ENCODE assay signal across 16 cellular contexts in genomic region chrX:153573999-153574398, GRCh38. TPM values are rescaled to one million over a fixed set of nuclear protein-coding genes. Genes with fewer than 3 reads are reported as not detected.
A peak's percentile ranks its signal among the peaks of the same experiment; 100 is the strongest.
DNase-seq lines count a peak whose midpoint lies in the region; FAIRE-seq and TF ChIP-seq lines count a peak whose summit lies in the region.
"Had no signal": no experiment of that assay in that cellular context is flagged by ENCODE, and none has a peak within 500 bp of the region (broad histone marks: within the 10 kb centered on the region; RNA-seq: fewer than 3 reads in every experiment).

No MANE protein-coding gene starts in this region.

- 80% methylated on average over 4 of the region's 4 CpGs; no CpG with 5 or more reads in 1 of the 2 experiments for WGBS in H1 (ENCODE audit: extremely low coverage in 1 of 2, insufficient coverage in 1 of 2, insufficient read length in 1 of 2, insufficient replicate concordance in 2 of 2, low coverage in 1 of 2, low lambda C conversion rate in 2 of 2, missing lambda C conversion rate in 1 of 2), 2 experiments

- no peaks in the 10 kb centered on the region for H3K36me3 Mint-ChIP-seq in CD4-positive, alpha-beta memory T cell
- H3K36me3 Mint-ChIP-seq: activated naive CD8-positive, alpha-beta T cell had no signal

- H3K27me3 Mint-ChIP-seq in CD4-positive, alpha-beta memory T cell, result no peaks in the 10 kb centered on the region
- H3K27me3 Mint-ChIP-seq: activated naive CD8-positive, alpha-beta T cell had no signal

- TF ChIP-seq CTCF in GM13977 (IDR thresholded peaks at IDR 0.05; ENCODE audit: extremely low read depth, insufficient read depth, missing control alignments), result peak; percentile 2
- TF ChIP-seq CTCF in H1 (IDR thresholded peaks at IDR 0.05; ENCODE audit: control extremely low read depth in 1 of 3, insufficient read depth in 1 of 3, low read depth in 1 of 3, low read length in 3 of 3), result peak in 1 of 3 experiments; percentile 19; a peak in 2 of 4 replicates

- peaks cover 60 to 82% (median 78%) of the 10 kb centered on the region in 10 experiments for H3K4me1 ChIP-seq in BLaER1 treated with 17β-estradiol and CSF1 and Interleukin-3, amounts not matched to agents 10 nM and 100 nM
- H3K4me1 ChIP-seq in H1 (replicated peaks in 1 of 4; ENCODE audit: control insufficient read depth in 3 of 4, insufficient read depth in 4 of 4, low read length in 3 of 4), result peaks cover 0 to 6% (median 1%) of the 10 kb centered on the region in 4 experiments; a peak in 3 of 7 replicates
- no peaks in the 10 kb centered on the region for H3K4me1 ChIP-seq in CD4-positive, alpha-beta memory T cell (ENCODE audit: insufficient read depth, low read length)
- H3K4me1 ChIP-seq: esophagus muscularis mucosa had no signal

- H3K79me1 ChIP-seq in H1 (ENCODE audit: low read depth, low read length), result no peaks in the 10 kb centered on the region

- no peak overlapping the region for H2BK120ac ChIP-seq in H1 (replicated peaks; ENCODE audit: low read depth, low read length)

- H2BK20ac ChIP-seq in H1 (ENCODE audit: low read length), result no peak overlapping the region

- H3K56ac ChIP-seq in H1 (replicated peaks; ENCODE audit: insufficient read length, low read depth, low read length), result no peak overlapping the region

- TF ChIP-seq EP300 in H1 (IDR thresholded peaks at IDR 0.05; ENCODE audit: borderline replicate concordance in 1 of 2, low read depth in 2 of 2, low read length in 2 of 2), result no peak

- peaks cover 0 to 6% (median 0%) of the 10 kb centered on the region in 11 experiments; a peak in 4 of 22 replicates for H3K9me3 ChIP-seq in BLaER1 treated with 17β-estradiol and CSF1 and Interleukin-3, amounts not matched to agents 10 nM and 100 nM (replicated peaks in 1 of 11)
- no peaks in the 10 kb centered on the region for H3K9me3 ChIP-seq in H1 (ENCODE audit: insufficient read depth in 2 of 2, low read depth in 1 of 2, low read length in 1 of 2)
- no peaks in the 10 kb centered on the region for H3K9me3 ChIP-seq in CD4-positive, alpha-beta memory T cell (ENCODE audit: control insufficient read depth in 1 of 2, low read length in 2 of 2)
- H3K9me3 ChIP-seq: esophagus muscularis mucosa had no signal

- no peak overlapping the region for H2AFZ ChIP-seq in H1 (ENCODE audit: low read length)

- in situ Hi-C loops in GM13977 (cut with MboI; ENCODE audit: low pct_unique_long_range_greater_than_20kb, low sequenced_read_pairs, unreplicated experiment), result no loop called here

- H2BK5ac ChIP-seq in H1 (ENCODE audit: low read depth, low read length), result no peak overlapping the region

- peak overlapping the region; percentile 59 to 89 (median 77) for H3K4me2 ChIP-seq in BLaER1 treated with 17β-estradiol and CSF1 and Interleukin-3, amounts not matched to agents 10 nM and 100 nM
- H3K4me2 ChIP-seq in H1 (ENCODE audit: insufficient read depth in 1 of 2, low read depth in 2 of 2, low read length in 2 of 2), result no peak overlapping the region

- H3K4me3 Mint-ChIP-seq in CD4-positive, alpha-beta memory T cell, result no peak overlapping the region
- H3K4me3 Mint-ChIP-seq: activated naive CD8-positive, alpha-beta T cell had no signal

- H2AK5ac ChIP-seq in H1 (ENCODE audit: low read depth, low read length), result no peak overlapping the region

- H3K79me2 ChIP-seq in H1 (ENCODE audit: control insufficient read depth in 1 of 2, insufficient read depth in 2 of 2, low read length in 2 of 2), result no peaks in the 10 kb centered on the region

- POLR2A ChIA-PET in H1 (lab: Charles Lee; ENCODE audit: partially characterized antibody), result no interaction called here
- POLR2A ChIA-PET in CD4-positive, alpha-beta memory T cell (lab: Charles Lee; ENCODE audit: partially characterized antibody), result interaction anchor here (0.9 kb wide), 1 partner anchor 9 kb away, joined by 3 read pairs; no protein-coding TSS in a partner anchor

- H3K9me3 Mint-ChIP-seq in CD4-positive, alpha-beta memory T cell, result no peaks in the 10 kb centered on the region

- no peak overlapping the region for H4K91ac ChIP-seq in H1 (replicated peaks; ENCODE audit: insufficient read length, low read length)

- DNase-seq in GM13977 (ENCODE audit: low spot score) (peak; percentile 56), HuH-7.5 (ENCODE audit: low spot score) (peak; percentile 34), H1 (ENCODE audit: low read depth in 1 of 2, low spot score in 2 of 2) (no peak), NCI-H748 treated with DMSO at 0.1 percent for 48 hours (lab: John Stamatoyannopoulos, UW) (no peak), RCC 7860 (ENCODE audit: low spot score) (no peak)
- no peak for DNase-seq in CD4-positive, alpha-beta memory T cell
- DNase-seq: C1 segment of cervical spinal cord, mammary epithelial cell, MM.1S, NCI-H2029 treated with DMSO at 0.1 percent for 48 hours had no signal

- H3K36me3 ChIP-seq in BLaER1 treated with 17β-estradiol and CSF1 and Interleukin-3, amounts not matched to agents 10 nM and 100 nM, result no peaks in the 10 kb centered on the region
- no peaks in the 10 kb centered on the region for H3K36me3 ChIP-seq in H1 (ENCODE audit: control insufficient read depth in 2 of 4, insufficient read depth in 4 of 4, low read length in 3 of 4)
- H3K36me3 ChIP-seq in CD4-positive, alpha-beta memory T cell (ENCODE audit: insufficient read depth, low read length), result no peaks in the 10 kb centered on the region
- H3K36me3 ChIP-seq: esophagus muscularis mucosa had no signal

- no peak overlapping the region for H2BK12ac ChIP-seq in H1 (ENCODE audit: low read depth, low read length)

- H3K4me1 Mint-ChIP-seq in CD4-positive, alpha-beta memory T cell, result no peaks in the 10 kb centered on the region

- FAIRE-seq in H1 (lab: Jason Lieb, UNC) (peak; percentile 81), RCC 7860 (lab: Jason Lieb, UNC) (no peak)
- FAIRE-seq: GM12892 had no signal

- H4K8ac ChIP-seq in H1 (ENCODE audit: extremely low read depth, insufficient read depth, low read length), result no peak overlapping the region

- H3K27ac Mint-ChIP-seq in CD4-positive, alpha-beta memory T cell, result no peak overlapping the region
- H3K27ac Mint-ChIP-seq: activated naive CD8-positive, alpha-beta T cell had no signal

- intact Hi-C loops in CD4-positive, alpha-beta memory T cell (cut with micrococcal nuclease), result no loop called here

- H3K23ac ChIP-seq in H1 (ENCODE audit: insufficient read length), result no peak overlapping the region

- H3K14ac ChIP-seq in H1 (ENCODE audit: insufficient read length), result no peak overlapping the region

- H3K23me2 ChIP-seq in H1 (ENCODE audit: low read depth, low read length), result no peaks in the 10 kb centered on the region

- H4K5ac ChIP-seq in H1 (ENCODE audit: insufficient read length, low read depth, low read length), result no peak overlapping the region

- no peak overlapping the region for H3K4ac ChIP-seq in H1 (replicated peaks; ENCODE audit: insufficient read length, low read depth, low read length)

- no peak for TF ChIP-seq POLR2A in H1 (IDR thresholded peaks at IDR 0.05; ENCODE audit: control extremely low read depth in 1 of 2, low read depth in 2 of 2, low read length in 2 of 2)

- H2BK15ac ChIP-seq in H1 (ENCODE audit: low read length), result no peak overlapping the region

- H3K27me3 ChIP-seq in BLaER1 treated with 17β-estradiol and CSF1 and Interleukin-3, amounts not matched to agents 10 nM and 100 nM, result peaks cover 70 to 100% (median 96%) of the 10 kb centered on the region in 11 experiments
- H3K27me3 ChIP-seq in H1 (replicated peaks in 1 of 4; ENCODE audit: control insufficient read depth in 3 of 4, extremely low read depth in 1 of 4, insufficient read depth in 3 of 4, low read length in 3 of 4), result no peaks in the 10 kb centered on the region
- H3K27me3 ChIP-seq in CD4-positive, alpha-beta memory T cell (ENCODE audit: insufficient read depth, low read length), result no peaks in the 10 kb centered on the region

- peaks cover 0 to 26% (median 6%) of the 10 kb centered on the region in 11 experiments; a peak in 7 of 22 replicates for H4K20me1 ChIP-seq in BLaER1 treated with 17β-estradiol and CSF1 and Interleukin-3, amounts not matched to agents 10 nM and 100 nM
- H4K20me1 ChIP-seq in H1 (replicated peaks in 1 of 2; ENCODE audit: control insufficient read depth in 1 of 2, insufficient read depth in 2 of 2, low read length in 2 of 2), result no peaks in the 10 kb centered on the region

- peak overlapping the region in 3 of 11 experiments; percentile 9 to 41 (median 32); a peak in 3 of 22 replicates for H3K9ac ChIP-seq in BLaER1 treated with 17β-estradiol and CSF1 and Interleukin-3, amounts not matched to agents 10 nM and 100 nM
- H3K9ac ChIP-seq in H1 (replicated peaks in 1 of 4; ENCODE audit: extremely low read depth in 1 of 4, low read depth in 3 of 4, low read length in 3 of 4), result no peak overlapping the region

- TF ChIP-seq RAD21 in H1 (IDR thresholded peaks at IDR 0.05 in 1 of 2, conservative IDR thresholded peaks at IDR 0.05 in 1 of 2; ENCODE audit: low read depth in 2 of 2, low read length in 2 of 2), result peak in 1 of 2 experiments; percentile 17; a peak in 1 of 4 replicates

- peak overlapping the region in 4 of 11 experiments; percentile 58 to 73 (median 65); a peak in 8 of 22 replicates for H3K27ac ChIP-seq in BLaER1 treated with 17β-estradiol and CSF1 and Interleukin-3, amounts not matched to agents 10 nM and 100 nM
- no peak overlapping the region for H3K27ac ChIP-seq in H1 (ENCODE audit: low read depth, low read length)
- H3K27ac ChIP-seq in CD4-positive, alpha-beta memory T cell (ENCODE audit: low read depth, low read length), result no peak overlapping the region
- H3K27ac ChIP-seq: esophagus muscularis mucosa had no signal

- no peak overlapping the region for H3K4me3 ChIP-seq in BLaER1 treated with 17β-estradiol and CSF1 and Interleukin-3, amounts not matched to agents 10 nM and 100 nM
- no peak overlapping the region for H3K4me3 ChIP-seq in H1 (ENCODE audit: extremely low read depth in 1 of 4, insufficient read depth in 2 of 4, low read depth in 3 of 4, low read length in 4 of 4)
- H3K4me3 ChIP-seq in CD4-positive, alpha-beta memory T cell (ENCODE audit: low read length in 2 of 2), result no peak overlapping the region
- H3K4me3 ChIP-seq: esophagus muscularis mucosa had no signal

- CTCF ChIA-PET in H1 (lab: Charles Lee; ENCODE audit: partially characterized antibody), result interaction anchor here (0.8 to 7.6 kb wide), 25 partner anchors 9 to 95 kb away, joined by 3 to 47 read pairs (median 4); partner anchors contain the start of gene DUSP9
- CTCF ChIA-PET in CD4-positive, alpha-beta memory T cell (lab: Charles Lee; ENCODE audit: partially characterized antibody), result no interaction called here

- no peak overlapping the region for H3K18ac ChIP-seq in H1 (ENCODE audit: extremely low read depth, low read length)

RNA-seq across cellular contexts. Expression of gene CCNQ, which starts 24.9 kb away (rescaled TPM):
- 15.8 and 16.6 TPM in 2 replicates for total RNA-seq in H1 (2021; fragmentation: NEBNext Ultra II Directional; extraction: Animal tissue kit (Norgen Biotek cat#: 25700))
- 32.1 and 34.9 TPM in 2 replicates for polyA plus RNA-seq in H1 (2011; rRNA removed)
- 24.8 TPM for polyA plus RNA-seq in H1 (2011; cell fraction: cytosol; rRNA removed)
- polyA plus RNA-seq in H1 (2011; cell fraction: nucleus; rRNA removed), result 29.3 TPM
- 15.3 to 19.7 TPM (median 16.7 TPM) in 4 replicates for polyA plus RNA-seq in H1 (2012, experiment 1 of 2)
- 24.7 TPM for polyA plus RNA-seq in H1 (2012, experiment 2 of 2)
- 14.3 TPM for polyA plus RNA-seq in H1 (2013, experiment 1 of 2)
- polyA plus RNA-seq in H1 (2013, experiment 2 of 2), result 15.1 TPM
- 12.1 and 15.2 TPM in 2 replicates for polyA minus RNA-seq in H1 (2011; rRNA and poly(A)+ RNA removed)
- polyA minus RNA-seq in H1 (2011; cell fraction: cytosol; rRNA and poly(A)+ RNA removed), result 11.1 TPM
- polyA minus RNA-seq in H1 (2011; cell fraction: nucleus; rRNA and poly(A)+ RNA removed), result 9.1 TPM
- 10 to 100 TPM; 26.1 to 26.3 TPM for total RNA-seq in CD4-positive, alpha-beta memory T cell
- polyA plus RNA-seq in CD4-positive, alpha-beta memory T cell, result 10 to 100 TPM; 51.2 to 53.6 TPM

RNA-seq across cellular contexts. Expression of gene ATP2B3, which starts 56.6 kb away (rescaled TPM):
- total RNA-seq in H1 (2021; fragmentation: NEBNext Ultra II Directional; extraction: Animal tissue kit (Norgen Biotek cat#: 25700)), result 0.15 and 0.19 TPM in 2 replicates
- 0.14 and 0.24 TPM in 2 replicates for polyA plus RNA-seq in H1 (2011; rRNA removed)
- 0.12 TPM for polyA plus RNA-seq in H1 (2011; cell fraction: cytosol; rRNA removed)
- 0.83 TPM for polyA plus RNA-seq in H1 (2011; cell fraction: nucleus; rRNA removed)
- 0.28 to 0.56 TPM (median 0.32 TPM) in 4 replicates for polyA plus RNA-seq in H1 (2012, experiment 1 of 2)
- polyA plus RNA-seq in H1 (2012, experiment 2 of 2), result 0.14 TPM
- 0.26 TPM for polyA plus RNA-seq in H1 (2013, experiment 1 of 2)
- 0.26 TPM for polyA plus RNA-seq in H1 (2013, experiment 2 of 2)
- 0.24 and 0.25 TPM in 2 replicates for polyA minus RNA-seq in H1 (2011; rRNA and poly(A)+ RNA removed)
- not detected for polyA minus RNA-seq in H1 (2011; cell fraction: cytosol; rRNA and poly(A)+ RNA removed)
- polyA minus RNA-seq in H1 (2011; cell fraction: nucleus; rRNA and poly(A)+ RNA removed), result 0.10 TPM
- total RNA-seq in CD4-positive, alpha-beta memory T cell, result not detected
- polyA plus RNA-seq in CD4-positive, alpha-beta memory T cell, result under 1 TPM in 1 of 2 donors, not detected in 1; 0.09 TPM
- total RNA-seq: dermis microvascular lymphatic vessel endothelial cell, mammary epithelial cell, Right ventricle myocardium inferior had no signal
- polyA plus RNA-seq: mammary epithelial cell had no signal

Comparison
In these comparisons a context has a peak if more than half of its experiments do, and no peak if none do; other contexts are left out.
1. H3K4me2 ChIP-seq: peak in BLaER1 treated with 17β-estradiol and CSF1 and Interleukin-3, amounts not matched to agents 10 nM and 100 nM (11 of 11); none in H1 (0 of 2).
2. DNase-seq: peak in GM13977 (single experiment) and HuH-7.5 (single experiment); none in H1 (0 of 2), NCI-H748 treated with DMSO at 0.1 percent for 48 hours (single experiment), CD4-positive, alpha-beta memory T cell (0 of 5) and RCC 7860 (single experiment).